Comparison of ENCODE assay signal across 28 cellular contexts in the genomic region with DNA sequence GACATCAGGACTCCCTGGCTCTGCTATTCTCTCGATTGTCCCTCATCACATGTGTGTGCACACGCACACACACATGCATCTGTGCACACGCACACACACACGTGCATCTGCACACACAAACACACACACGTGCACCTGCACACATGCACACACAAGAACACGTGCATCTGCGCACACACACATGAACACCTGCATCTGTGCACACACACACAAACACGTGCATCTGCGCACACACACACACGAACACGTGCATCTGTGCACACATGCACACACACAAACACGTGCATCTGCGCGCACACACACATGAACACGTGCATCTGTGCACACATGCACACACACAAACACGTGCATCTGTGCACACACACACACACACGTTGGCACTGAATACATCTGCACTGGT. TPM values are rescaled to one million over a fixed set of nuclear protein-coding genes. Genes with fewer than 3 reads are reported as not detected.
"Had no signal": no experiment of that assay in that cellular context is flagged by ENCODE, and none has a peak within 500 bp of the region (broad histone marks: within the 10 kb centered on the region; RNA-seq: fewer than 3 reads in every experiment).

No MANE protein-coding gene starts in this region.

- H3K27me3 ChIP-seq: tibial nerve had no signal

- H2AFZ ChIP-seq: parathyroid adenoma had no signal

- DNase-seq: cerebellar nuclear complex; dorsolateral prefrontal cortex; effector CD8-positive, alpha-beta T cell; endodermal cell; foreskin fibroblast; gastrocnemius medialis; head of caudate nucleus; left ventricle myocardium superior; lower lobe of right lung; natural killer cell; spleen; stimulated activated CD4-positive, alpha-beta T cell treated with anti-CD3 and anti-CD28 coated beads, Interleukin-4, amount 100 ng/mL, for 4 hours; upper lobe of right lung had no signal

- H3K9me3 ChIP-seq: gastrocnemius medialis, lower lobe of right lung, neutrophil, spleen, thoracic aorta, tibial nerve, upper lobe of right lung had no signal

- H3K4me3 Mint-ChIP-seq: endodermal cell; natural killer cell; stimulated activated memory B cell treated with anti-CD40 and anti-IgM and Interleukin-4, amounts not matched to agents 10 μg/mL and 1 μg/mL and 100 μg/mL, for 72 hours; stimulated activated naive CD8-positive, alpha-beta T cell treated with anti-CD3 and anti-CD28 coated beads, Interleukin-15, Interleukin-2, amounts not matched to agents 100 ng/mL and 50 ng/mL, for 24 hours had no signal

- H3K9me3 Mint-ChIP-seq: endodermal cell; natural killer cell; stimulated activated memory B cell treated with anti-CD40 and anti-IgM and Interleukin-4, amounts not matched to agents 10 μg/mL and 1 μg/mL and 100 μg/mL, for 72 hours; stimulated activated naive CD8-positive, alpha-beta T cell treated with anti-CD3 and anti-CD28 coated beads, Interleukin-15, Interleukin-2, amounts not matched to agents 100 ng/mL and 50 ng/mL, for 24 hours had no signal

- H3K79me2 ChIP-seq: parathyroid adenoma had no signal

- H3K4me1 Mint-ChIP-seq: endodermal cell; natural killer cell; stimulated activated memory B cell treated with anti-CD40 and anti-IgM and Interleukin-4, amounts not matched to agents 10 μg/mL and 1 μg/mL and 100 μg/mL, for 72 hours had no signal

- FAIRE-seq: keratinocyte had no signal

- H3K36me3 ChIP-seq: gastrocnemius medialis, lower lobe of right lung, neutrophil, spleen, thoracic aorta, tibial nerve, upper lobe of right lung had no signal

- H3K36me3 Mint-ChIP-seq: natural killer cell; stimulated activated memory B cell treated with anti-CD40 and anti-IgM and Interleukin-4, amounts not matched to agents 10 μg/mL and 1 μg/mL and 100 μg/mL, for 72 hours had no signal

- H3K27ac ChIP-seq: dorsolateral prefrontal cortex, epithelial cell of prostate, gastrocnemius medialis, lower lobe of right lung, neutrophil, parathyroid adenoma, skin epidermis, spleen, thoracic aorta, tibial nerve, upper lobe of right lung had no signal

- H3K27ac Mint-ChIP-seq: endodermal cell; natural killer cell; progenitor cell of endocrine pancreas; stimulated activated memory B cell treated with anti-CD40 and anti-IgM and Interleukin-4, amounts not matched to agents 10 μg/mL and 1 μg/mL and 100 μg/mL, for 72 hours; stimulated activated naive CD8-positive, alpha-beta T cell treated with anti-CD3 and anti-CD28 coated beads, Interleukin-15, Interleukin-2, amounts not matched to agents 100 ng/mL and 50 ng/mL, for 24 hours had no signal

- H3K4me1 ChIP-seq: gastrocnemius medialis, lower lobe of right lung, parathyroid adenoma, spleen, tibial nerve, upper lobe of right lung had no signal

- H3K9ac ChIP-seq: parathyroid adenoma had no signal

- ATAC-seq: esophagus mucosa; gastrocnemius medialis; left ventricle myocardium superior; lower lobe of right lung; natural killer cell; stimulated activated memory B cell treated with anti-CD40 and anti-IgM and Interleukin-4, amounts not matched to agents 10 μg/mL and 1 μg/mL and 100 μg/mL, for 72 hours; upper lobe of right lung had no signal

- H3K4me3 ChIP-seq: dorsolateral prefrontal cortex, gastrocnemius medialis, lower lobe of right lung, skin epidermis, spleen, thoracic aorta, tibial nerve, upper lobe of right lung had no signal

RNA-seq across cellular contexts. Expression of a gene that starts 14.7 kb away (rescaled TPM):
- total RNA-seq: dorsolateral prefrontal cortex, endodermal cell, gastrocnemius medialis, glomerular endothelial cell, left ventricle myocardium superior, lower lobe of right lung, mononuclear cell, natural killer cell, omental fat pad, progenitor cell of endocrine pancreas, spleen, thoracic aorta, tibial nerve, upper lobe of right lung had no signal
- polyA plus RNA-seq: keratinocyte, neural cell, spleen had no signal

RNA-seq across cellular contexts. Expression of a gene that starts 29.4 kb away (rescaled TPM):
- total RNA-seq: endodermal cell, gastrocnemius medialis, glomerular endothelial cell, left ventricle myocardium superior, lower lobe of right lung, mononuclear cell, natural killer cell, omental fat pad, progenitor cell of endocrine pancreas, spleen, thoracic aorta, upper lobe of right lung had no signal
- polyA plus RNA-seq: neural cell, spleen had no signal

RNA-seq across cellular contexts. Expression of a gene that starts 40.1 kb away (rescaled TPM):
- total RNA-seq: endodermal cell, glomerular endothelial cell, progenitor cell of endocrine pancreas had no signal
- polyA plus RNA-seq: neural cell had no signal

RNA-seq across cellular contexts. Expression of a gene that starts 55.6 kb away (rescaled TPM):
- total RNA-seq: endodermal cell, glomerular endothelial cell, progenitor cell of endocrine pancreas, tibial nerve had no signal
- polyA plus RNA-seq: neural cell had no signal
